Comparison of ENCODE assay signal across 17 cellular contexts in the genomic region with DNA sequence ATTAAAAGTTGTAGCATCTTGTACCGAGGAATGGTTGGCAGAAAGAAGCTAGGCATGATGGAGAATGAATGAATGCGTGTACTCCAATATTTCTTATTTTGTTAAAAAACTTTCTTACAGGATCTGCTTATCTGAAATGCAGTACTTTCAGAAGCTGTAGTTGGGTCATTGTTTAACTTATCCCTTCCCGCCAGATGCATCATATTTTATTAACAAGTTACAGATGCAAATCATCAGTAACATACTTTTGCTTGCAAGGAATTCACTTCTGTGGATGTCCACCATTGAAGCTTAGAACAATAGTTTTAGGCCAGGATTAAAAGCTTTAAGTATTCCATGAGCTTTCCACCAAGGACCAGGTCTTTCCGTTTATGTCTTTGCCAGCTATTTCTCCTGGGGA.
A peak's percentile ranks its signal among the peaks of the same experiment; 100 is the strongest.
DNase-seq lines count a peak whose midpoint lies in the region; ATAC-seq and TF ChIP-seq lines count a peak whose summit lies in the region.
"Had no signal": no experiment of that assay in that cellular context is flagged by ENCODE, and none has a peak within 500 bp of the region (broad histone marks: within the 10 kb centered on the region; RNA-seq: fewer than 3 reads in every experiment).

No MANE protein-coding gene starts in this region.

- H3K27ac Mint-ChIP-seq in mesothelial cell of epicardium = peak overlapping the region; percentile 61
- H3K27ac Mint-ChIP-seq: CD4-positive, alpha-beta T cell; GM23338 had no signal

- DNase-seq in AG09319 (ENCODE audit: extremely low read depth, low read depth) = peak; percentile 35
- peak; percentile 20 for DNase-seq in GM03348 (ENCODE audit: low spot score)
- peak; percentile 40 for DNase-seq in fibroblast of gingiva (ENCODE audit: low read depth)
- no peak for DNase-seq in mesothelial cell of epicardium (ENCODE audit: low spot score in 2 of 2, unreplicated experiment in 2 of 2)
- DNase-seq in HT-29 (ENCODE audit: low spot score) = no peak
- DNase-seq in DMS79 treated with DMSO at 0.1 percent for 48 hours (lab: John Stamatoyannopoulos, UW) = no peak
- DNase-seq in NK-92 treated with Interleukin-12 subunit alpha and Interleukin-12 subunit beta, amount 100 ng/mL, for 24 hours (lab: John Stamatoyannopoulos, UW) = no peak
- DNase-seq: ACHN; C1 segment of cervical spinal cord; Calu3; CD4-positive, alpha-beta T cell; DMS 273 treated with DMSO at 0.1 percent for 48 hours; GDM1; H7 had no signal

- no peak for ATAC-seq in HG03565 (IDR thresholded peaks at IDR 0.05; ENCODE audit: unreplicated experiment)
- ATAC-seq: GM23338, HepG2 had no signal

- peaks cover 15% of the 10 kb centered on the region for H3K36me3 Mint-ChIP-seq in mesothelial cell of epicardium

- peaks cover 29% of the 10 kb centered on the region for H3K4me1 Mint-ChIP-seq in mesothelial cell of epicardium

- H3K9me3 Mint-ChIP-seq in mesothelial cell of epicardium = no peaks in the 10 kb centered on the region
- H3K9me3 Mint-ChIP-seq: CD4-positive, alpha-beta T cell; GM23338 had no signal

- H3K27me3 Mint-ChIP-seq in mesothelial cell of epicardium (ENCODE audit: low read depth) = no peaks in the 10 kb centered on the region
- H3K27me3 Mint-ChIP-seq: CD4-positive, alpha-beta T cell had no signal

- TF ChIP-seq CTCF in AG09319 (IDR thresholded peaks at IDR 0.05; ENCODE audit: low read depth, low read length) (no peak), mesothelial cell of epicardium (IDR thresholded peaks at IDR 0.05; ENCODE audit: unreplicated experiment) (no peak)

- no peak overlapping the region for H3K4me3 Mint-ChIP-seq in mesothelial cell of epicardium
- H3K4me3 Mint-ChIP-seq: CD4-positive, alpha-beta T cell; GM23338 had no signal

Comparison
In these comparisons a context has a peak if more than half of its experiments do, and no peak if none do; other contexts are left out.
1. DNase-seq: peak in AG09319 (single experiment), GM03348 (single experiment) and fibroblast of gingiva (single experiment); none in mesothelial cell of epicardium (0 of 2), HT-29 (single experiment), DMS79 treated with DMSO at 0.1 percent for 48 hours (single experiment) and NK-92 treated with Interleukin-12 subunit alpha and Interleukin-12 subunit beta, amount 100 ng/mL, for 24 hours (single experiment).